In the genomic region with DNA sequence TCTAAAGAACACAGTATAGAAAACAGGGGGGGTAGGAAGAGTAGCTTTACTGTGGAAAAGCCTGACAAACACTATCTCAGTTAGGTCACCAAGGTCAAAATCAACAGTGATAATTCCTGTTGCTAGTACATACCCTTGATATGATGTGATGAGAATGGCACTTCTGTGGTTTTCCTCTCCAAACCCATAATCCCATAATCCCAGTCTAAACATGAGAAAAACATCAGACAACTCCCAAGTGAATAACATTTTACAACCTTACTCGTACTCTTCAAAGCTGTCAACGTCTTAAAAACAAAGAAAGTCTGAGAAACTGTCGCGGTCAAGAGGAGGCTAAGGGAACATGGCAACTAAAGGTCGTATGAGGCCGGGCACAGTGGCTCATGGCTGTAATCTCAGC, we compare ENCODE assay signal across 18 cellular contexts.
"Had no signal": no experiment of that assay in that cellular context is flagged by ENCODE, and none has a peak within 500 bp of the region (broad histone marks: within the 10 kb centered on the region; RNA-seq: fewer than 3 reads in every experiment).

No MANE protein-coding gene starts in this region.

- H3K27me3 ChIP-seq: colonic mucosa, esophagus squamous epithelium, foreskin keratinocyte, thyroid gland had no signal

- H3K4me1 ChIP-seq: esophagus squamous epithelium, foreskin keratinocyte, psoas muscle, thyroid gland had no signal

- H3K27ac Mint-ChIP-seq: immature natural killer cell, nephron, type B pancreatic cell had no signal

- DNase-seq: colonic mucosa; dermis blood vessel endothelial cell; esophagus squamous epithelium; foreskin keratinocyte; immature natural killer cell; left colon; left ventricle myocardium superior; mesendoderm; naive B cell; psoas muscle; retina; stimulated activated CD4-positive, alpha-beta T cell treated with anti-CD3 and anti-CD28 coated beads, Interleukin-12 subunit alpha, Interleukin-12 subunit beta, amount 100 ng/mL, for 4 hours; stimulated activated naive CD4-positive, alpha-beta T cell treated with Interleukin-2 at 50 U/mL for 16 hours; thyroid gland had no signal

- H3K27me3 Mint-ChIP-seq: naive B cell, type B pancreatic cell had no signal

- H3K4me3 ChIP-seq: colonic mucosa, esophagus squamous epithelium, lung, psoas muscle, skin epidermis, thyroid gland had no signal

- H3K27ac ChIP-seq: colonic mucosa, esophagus squamous epithelium, foreskin keratinocyte, psoas muscle, skin epidermis, thyroid gland had no signal

- H3K9me3 ChIP-seq: colonic mucosa, thyroid gland had no signal

- H3K4me3 Mint-ChIP-seq: immature natural killer cell, naive B cell, nephron, type B pancreatic cell had no signal

- H3K4me1 Mint-ChIP-seq: nephron had no signal

- H3K36me3 ChIP-seq: colonic mucosa, esophagus squamous epithelium, thyroid gland had no signal
